13 cellular contexts compared by ENCODE assay signal in the genomic region with DNA sequence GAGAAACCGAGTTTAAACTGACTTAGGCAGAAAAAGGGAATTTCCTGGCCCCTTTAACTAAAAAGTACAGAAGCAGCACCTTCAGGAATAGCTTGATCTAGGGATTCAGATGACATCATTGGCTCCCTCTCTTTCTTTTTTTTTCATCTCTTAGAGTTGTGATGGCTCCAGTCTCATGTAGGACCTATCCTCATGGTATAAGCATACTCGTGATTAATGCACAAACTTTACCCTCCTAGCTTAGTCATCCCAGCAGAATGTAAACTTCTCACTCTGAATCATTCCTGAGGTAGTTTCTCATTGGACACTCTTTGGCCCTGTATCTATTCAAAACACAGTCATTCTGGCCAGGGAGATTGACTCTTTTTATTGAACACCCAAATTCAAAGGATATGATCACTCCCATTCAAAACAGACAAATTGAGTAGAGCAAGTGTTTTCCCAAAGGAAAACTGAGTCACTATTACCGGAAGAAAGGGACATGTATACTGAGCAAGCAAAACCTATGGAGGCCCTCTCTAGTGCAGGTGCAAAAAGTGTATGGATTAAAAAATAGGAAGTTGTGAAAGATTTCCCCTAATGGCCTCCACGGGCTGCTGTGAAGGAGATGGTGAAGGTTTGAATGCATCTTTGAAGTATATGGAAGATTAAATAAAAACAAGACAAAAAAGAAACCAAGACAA. TPM values are rescaled to one million over a fixed set of nuclear protein-coding genes. Genes with fewer than 3 reads are reported as not detected.
DNase-seq lines count a peak whose midpoint lies in the region; ATAC-seq, FAIRE-seq and TF ChIP-seq lines count a peak whose summit lies in the region.
"Had no signal": no experiment of that assay in that cellular context is flagged by ENCODE, and none has a peak within 500 bp of the region (broad histone marks: within the 10 kb centered on the region; RNA-seq: fewer than 3 reads in every experiment).

No MANE protein-coding gene starts in this region.

- no peaks in the 10 kb centered on the region for H3K9me3 ChIP-seq in K562 (replicated peaks; ENCODE audit: control insufficient read depth, insufficient read depth, low read depth, low read length)

- no peak overlapping the region for H3K27ac Mint-ChIP-seq in GM23338
- H3K27ac Mint-ChIP-seq: activated T-helper 1 cell treated with anti-CD3 and anti-CD28 coated beads, Interleukin-12 subunit alpha, Interleukin-12 subunit beta, Interleukin-2, Interleukin-4 antibody, amounts not matched to agents 30 ng/mL and 10 ng/mL and 1 ng/mL, durations not matched to agents 14 hours and 24 hours and 36 hours; endodermal cell had no signal

- H2AFZ ChIP-seq in K562 (ENCODE audit: low read depth, low read length) (no peak overlapping the region), GM23338 (no peak overlapping the region)

- H3K4me3 Mint-ChIP-seq in GM23338 = no peak overlapping the region
- H3K4me3 Mint-ChIP-seq: activated T-helper 1 cell treated with anti-CD3 and anti-CD28 coated beads, Interleukin-12 subunit alpha, Interleukin-12 subunit beta, Interleukin-2, Interleukin-4 antibody, amounts not matched to agents 30 ng/mL and 10 ng/mL and 1 ng/mL, durations not matched to agents 14 hours and 24 hours and 36 hours; endodermal cell had no signal

- H3K79me2 ChIP-seq in K562 (ENCODE audit: control insufficient read depth, insufficient read depth, low read length) (no peaks in the 10 kb centered on the region), GM23338 (replicated peaks; ENCODE audit: insufficient read depth) (no peaks in the 10 kb centered on the region)

- no peak overlapping the region for H3K4me3 ChIP-seq in K562
- H3K4me3 ChIP-seq in GM23338 = no peak overlapping the region

- H3K27ac ChIP-seq in K562 (ENCODE audit: extremely low read depth, low read depth, low read length) (no peak overlapping the region), GM23338 (ENCODE audit: low read depth) (no peak overlapping the region)

- no peaks in the 10 kb centered on the region for H3K36me3 Mint-ChIP-seq in GM23338 (ENCODE audit: low read depth)

- H3K36me3 ChIP-seq in K562 (ENCODE audit: control insufficient read depth, insufficient read depth, low read length) = no peaks in the 10 kb centered on the region
- no peaks in the 10 kb centered on the region for H3K36me3 ChIP-seq in GM23338 (ENCODE audit: insufficient read depth)

- TF ChIP-seq CTCF in K562 (IDR thresholded peaks at IDR 0.05 in 2 of 3, conservative IDR thresholded peaks at IDR 0.05 in 1 of 3; ENCODE audit: insufficient read depth in 2 of 3, low read depth in 1 of 3, low read length in 3 of 3) (no peak), GM23338 (conservative IDR thresholded peaks at IDR 0.05; ENCODE audit: low read depth in 2 of 2) (no peak), GM10266 (IDR thresholded peaks at IDR 0.05; ENCODE audit: control insufficient read depth, insufficient read depth, low read depth, missing control alignments) (no peak)

- no peak overlapping the region for H3K9ac ChIP-seq in K562 (ENCODE audit: insufficient read depth in 1 of 2, low read depth in 2 of 2, low read length in 2 of 2)

- peaks cover 2% of the 10 kb centered on the region for H3K27me3 Mint-ChIP-seq in GM23338 (ENCODE audit: insufficient read depth, low read depth, poor library complexity)

- no peak for FAIRE-seq in K562 (lab: Jason Lieb, UNC)

- H3K9me2 ChIP-seq in GM23338 (ENCODE audit: insufficient read depth) = no peaks in the 10 kb centered on the region

- H3K9me3 Mint-ChIP-seq in GM23338 = no peaks in the 10 kb centered on the region; the same call in 2 of the 3 replicates
- H3K9me3 Mint-ChIP-seq: activated T-helper 1 cell treated with anti-CD3 and anti-CD28 coated beads, Interleukin-12 subunit alpha, Interleukin-12 subunit beta, Interleukin-2, Interleukin-4 antibody, amounts not matched to agents 30 ng/mL and 10 ng/mL and 1 ng/mL, durations not matched to agents 14 hours and 24 hours and 36 hours; endodermal cell had no signal

- CTCF ChIA-PET in K562 (lab: Yijun Ruan, JAX; ENCODE audit: low intra/inter-chr PET ratio) = no interaction called here

- no peaks in the 10 kb centered on the region for H3K4me1 ChIP-seq in K562 (replicated peaks in 1 of 2; ENCODE audit: control insufficient read depth in 2 of 2, insufficient read depth in 2 of 2, low read length in 2 of 2)
- no peaks in the 10 kb centered on the region for H3K4me1 ChIP-seq in GM23338 (ENCODE audit: insufficient read depth)

- BruUV-seq in K562 (replicated peaks; lab: Mats Ljungman, UMichigan) = no TSS peak

- ATAC-seq in K562 (no peak), GM23338 (no peak)

- no peaks in the 10 kb centered on the region for H3K9me1 ChIP-seq in K562 (ENCODE audit: control insufficient read depth, insufficient read depth, low read length)

- H3F3A ChIP-seq in GM23338 (replicated peaks; ENCODE audit: low read depth) = no peaks in the 10 kb centered on the region

- WGBS in K562 (ENCODE audit: insufficient coverage, low coverage, missing lambda C conversion rate) = 0% methylated on average over 4 of the region's 4 CpGs

- H3K4me2 ChIP-seq in K562 (ENCODE audit: insufficient read depth, low read length) (no peak overlapping the region), GM23338 (no peak overlapping the region)

- intact Hi-C loops in K562 (cut with micrococcal nuclease) = no loop called here

- H3K27me3 ChIP-seq in K562 (ENCODE audit: control insufficient read depth in 2 of 2, insufficient read depth in 2 of 2, low read length in 2 of 2) (peaks cover 7 to 8% of the 10 kb centered on the region in 2 experiments; a peak in 3 of 5 replicates), GM23338 (ENCODE audit: insufficient read depth) (no peaks in the 10 kb centered on the region)

- DNase-seq in Daoy (ENCODE audit: low read depth) (peak; percentile 92), HT1080 (ENCODE audit: low read depth) (peak; percentile 95), K562 (ENCODE audit: extremely low read depth in 1 of 4, low spot score in 3 of 4) (no peak), kidney tubule cell (ENCODE audit: low spot score) (peak; percentile 88), NCI-H2171 (lab: John Stamatoyannopoulos, UW) (no peak), GM23338 (ENCODE audit: low spot score) (no peak), GM10266 (ENCODE audit: extremely low spot score) (no peak)
- no peak for DNase-seq in NK-92 treated with Interleukin-12 subunit alpha and Interleukin-12 subunit beta, amount 100 ng/mL, for 24 hours (lab: John Stamatoyannopoulos, UW)
- DNase-seq: DND-41, endodermal cell, posterior cingulate gyrus had no signal

- TF ChIP-seq POLR2A in K562 (conservative IDR thresholded peaks at IDR 0.05) = no peak

- no peaks in the 10 kb centered on the region for H4K20me1 ChIP-seq in K562 (replicated peaks; ENCODE audit: control insufficient read depth, insufficient read depth, low read length)
- no peaks in the 10 kb centered on the region for H4K20me1 ChIP-seq in GM23338 (replicated peaks; ENCODE audit: insufficient read depth)

- POLR2A ChIA-PET in K562 (lab: Yijun Ruan, JAX) = interaction anchor here (1.5 kb wide), 1 partner anchor 9 kb away, joined by 3 read pairs; no protein-coding TSS in a partner anchor

- no peak for TF ChIP-seq RAD21 in K562 (CRISPR knock-in tag; conservative IDR thresholded peaks at IDR 0.05 in 1 of 2, IDR thresholded peaks at IDR 0.05 in 1 of 2)

- in situ Hi-C loops in K562 (cut with MboI) = no loop called here

- TF ChIP-seq EP300 in K562 (IDR thresholded peaks at IDR 0.05; ENCODE audit: low read length) = no peak

- H3K4me1 Mint-ChIP-seq in GM23338 = no peaks in the 10 kb centered on the region

TF ChIP-seq in K562, 482 proteins besides CTCF, POLR2A, EP300 and RAD21 (continues in another document):
- TF ChIP-seq RBM25 (IDR thresholded peaks at IDR 0.05; ENCODE audit: low read depth, low read length, severe bottlenecking) (peak; percentile 48), ELF2 (CRISPR knock-in tag; IDR thresholded peaks at IDR 0.05) (no peak), CREM (IDR thresholded peaks at IDR 0.05; ENCODE audit: low read depth) (peak; percentile 35; the same call in 1 of the 2 replicates), JUND (IDR thresholded peaks at IDR 0.05; ENCODE audit: borderline replicate concordance, low read depth, low read length) (peak; percentile 22; the same call in 1 of the 2 replicates), JUND (tag; IDR thresholded peaks at IDR 0.05; ENCODE audit: borderline replicate concordance, low read depth, low read length) (peak; percentile 83; the same call in 2 of the 3 replicates)

TF ChIP-seq in GM23338, 12 proteins besides CTCF, POLR2A, EP300 and RAD21 (continues in another document):
- TF ChIP-seq JUNB (IDR thresholded peaks at IDR 0.05; ENCODE audit: unreplicated experiment) = no peak

RNA-seq across cellular contexts. Expression of a gene that starts 27.6 kb away (rescaled TPM):
- not detected in 2 replicates for total RNA-seq in Daoy (2014; rRNA removed; shearing (Covaris generic))
- total RNA-seq in HT1080 (2014; rRNA removed; shearing (Covaris generic)) = not detected in 2 replicates
- not detected in 2 replicates for polyA plus RNA-seq in HT1080 (2015; cell fraction: cytosol; rRNA removed)
- not detected in 2 replicates for polyA plus RNA-seq in HT1080 (2015; cell fraction: nucleus; rRNA removed)
- not detected in 2 replicates for total RNA-seq in K562 (2011; cell fraction: chromatin; rRNA removed; ENCODE audit: low replicate concordance)
- not detected in 2 replicates for total RNA-seq in K562 (2011; cell fraction: nucleolus; rRNA removed)
- not detected in 2 replicates for total RNA-seq in K562 (2011; cell fraction: nucleoplasm; rRNA removed)
- total RNA-seq in K562 (2014; rRNA removed) (not detected in 2 replicates), K562 (2014; rRNA removed; fragmentation: Illumina TruSeq; extraction: Trizol) (not detected in 2 replicates), K562 (2015; rRNA removed; fragmentation: Illumina TruSeq; extraction: Trizol) (not detected in 2 replicates), K562 (2021) (not detected in 2 replicates)
- polyA plus RNA-seq in K562 (2011; rRNA removed) (not detected in 2 replicates), K562 (2014; fragmentation: Illumina TruSeq; extraction: Trizol) (not detected in 2 replicates), K562 (2014; fragmentation: Nextera tagmentation; extraction: Ambion mirVana) (not detected), K562 (2014; rRNA removed) (not detected in 2 replicates), GM23338 (2016; fragmentation: Nextera tagmentation; extraction: Ambion mirVana) (not detected in 2 replicates)
- not detected in 2 replicates for polyA plus RNA-seq in K562 (2011; cell fraction: cytosol; rRNA removed)
- not detected in 2 replicates for polyA plus RNA-seq in K562 (2011; cell fraction: nucleus; rRNA removed)
- polyA plus RNA-seq in K562 (2012) = not detected in 2 replicates
- polyA minus RNA-seq in K562 (2011; rRNA and poly(A)+ RNA removed) = not detected in 2 replicates
- polyA minus RNA-seq in K562 (2011; cell fraction: cytosol; rRNA and poly(A)+ RNA removed) = not detected in 2 replicates
- not detected in 2 replicates for polyA minus RNA-seq in K562 (2011; cell fraction: nucleus; rRNA and poly(A)+ RNA removed)
- not detected in 2 replicates for total RNA-seq in GM23338 (2014; rRNA removed; shearing (Covaris generic))
- total RNA-seq: activated T-helper 1 cell treated with anti-CD3 and anti-CD28 coated beads, Interleukin-12 subunit alpha, Interleukin-12 subunit beta, Interleukin-2, Interleukin-4 antibody, amounts not matched to agents 30 ng/mL and 10 ng/mL and 1 ng/mL, durations not matched to agents 14 hours and 24 hours and 36 hours; endodermal cell; liver had no signal
- polyA plus RNA-seq: liver had no signal

Comparison
In these comparisons a context has a peak if more than half of its experiments do, and no peak if none do; other contexts are left out.
1. DNase-seq: peak in Daoy (single experiment), HT1080 (single experiment) and kidney tubule cell (single experiment); none in K562 (0 of 4), NK-92 treated with Interleukin-12 subunit alpha and Interleukin-12 subunit beta, amount 100 ng/mL, for 24 hours (single experiment), NCI-H2171 (single experiment), GM23338 (single experiment) and GM10266 (single experiment).